In the genomic region with DNA sequence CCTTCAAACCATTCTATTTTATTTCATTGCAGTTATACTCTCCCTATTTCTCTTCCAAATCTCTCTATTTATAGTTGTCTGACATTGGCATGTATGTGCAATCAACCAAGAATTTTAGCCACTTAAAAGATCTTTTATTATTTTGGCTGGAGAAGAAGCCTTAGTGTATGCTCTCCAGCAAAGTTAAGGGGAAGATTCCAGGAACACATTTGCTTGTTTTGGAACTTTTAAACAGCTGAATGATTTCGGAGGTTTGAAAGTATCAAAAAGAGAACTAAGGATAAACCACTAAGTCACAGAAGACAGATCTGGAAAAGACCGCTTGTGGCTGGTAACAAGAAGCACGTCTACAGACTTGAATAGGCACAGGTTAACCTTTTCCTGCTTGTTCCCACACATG, we compare ENCODE assay signal across 11 cellular contexts.
DNase-seq lines count a peak whose midpoint lies in the region; FAIRE-seq and TF ChIP-seq lines count a peak whose summit lies in the region.
"Had no signal": no experiment of that assay in that cellular context is flagged by ENCODE, and none has a peak within 500 bp of the region (broad histone marks: within the 10 kb centered on the region; RNA-seq: fewer than 3 reads in every experiment).

No MANE protein-coding gene starts in this region.

- peak; percentile 84 for DNase-seq in AG10803 (ENCODE audit: low read depth)
- DNase-seq in SK-N-MC (ENCODE audit: low read depth, low spot score): no peak
- DNase-seq in fibroblast of the conjunctiva (ENCODE audit: low read depth): peak; percentile 14
- peak; percentile 14 for DNase-seq in pons (ENCODE audit: low spot score)
- no peak for DNase-seq in NCI-H1048 (lab: John Stamatoyannopoulos, UW)
- DNase-seq in urothelium cell line (ENCODE audit: low spot score): no peak
- DNase-seq in stimulated activated CD4-positive, alpha-beta T cell treated with anti-CD3 and anti-CD28 coated beads, Interleukin-12 subunit alpha, Interleukin-12 subunit beta, amount 100 ng/mL, for 4 hours: no peak
- DNase-seq in GM19239 (ENCODE audit: insufficient read length, low spot score): no peak
- DNase-seq: NCI-H1694 treated with DMSO at 0.1 percent for 48 hours; stimulated activated CD4-positive, alpha-beta T cell treated with anti-CD3 and anti-CD28 coated beads, Interleukin-4, amount 100 ng/mL, for 24 hours had no signal

- no peaks in the 10 kb centered on the region for H3K9me3 ChIP-seq in SK-N-MC (ENCODE audit: low read depth, low read length)

- peaks cover 7% of the 10 kb centered on the region for H3K36me3 ChIP-seq in SK-N-MC (ENCODE audit: insufficient read depth, low read length)

- peak overlapping the region; percentile 54 for H3K9ac ChIP-seq in SK-N-MC (ENCODE audit: insufficient read length)

- FAIRE-seq in urothelium cell line (lab: Jason Lieb, UNC): no peak
- FAIRE-seq in GM19239 (lab: Jason Lieb, UNC): no peak
- FAIRE-seq: H1 had no signal

- no peak for TF ChIP-seq CTCF in AG10803 (conservative IDR thresholded peaks at IDR 0.05; ENCODE audit: low read length)

- no peak overlapping the region for H3K4me3 ChIP-seq in AG10803 (ENCODE audit: low read length)
- H3K4me3 ChIP-seq in SK-N-MC: no peak overlapping the region

- H3K27ac ChIP-seq in SK-N-MC: peak overlapping the region; percentile 76

Comparison
In these comparisons a context has a peak if more than half of its experiments do, and no peak if none do; other contexts are left out.
1. DNase-seq: peak in AG10803 (single experiment), fibroblast of the conjunctiva (single experiment) and pons (single experiment); none in SK-N-MC (single experiment), NCI-H1048 (single experiment), urothelium cell line (single experiment), stimulated activated CD4-positive, alpha-beta T cell treated with anti-CD3 and anti-CD28 coated beads, Interleukin-12 subunit alpha, Interleukin-12 subunit beta, amount 100 ng/mL, for 4 hours (single experiment) and GM19239 (single experiment).